ENCODE assay signal across 21 cellular contexts in genomic region chr7:56447864-56448693, GRCh38.
A peak's percentile ranks its signal among the peaks of the same experiment; 100 is the strongest.
DNase-seq lines count a peak whose midpoint lies in the region; ATAC-seq, FAIRE-seq and TF ChIP-seq lines count a peak whose summit lies in the region.
"Had no signal": no experiment of that assay in that cellular context is flagged by ENCODE, and none has a peak within 500 bp of the region (broad histone marks: within the 10 kb centered on the region; RNA-seq: fewer than 3 reads in every experiment).

No MANE protein-coding gene starts in this region.

- no peak for TF ChIP-seq RAD21 in K562 (CRISPR knock-in tag; conservative IDR thresholded peaks at IDR 0.05 in 1 of 2, IDR thresholded peaks at IDR 0.05 in 1 of 2)

- no peaks in the 10 kb centered on the region for H3K9me3 ChIP-seq in K562 (replicated peaks; ENCODE audit: control insufficient read depth, insufficient read depth, low read depth, low read length)
- H3K9me3 ChIP-seq: prostate gland had no signal

- no peak for TF ChIP-seq EP300 in K562 (IDR thresholded peaks at IDR 0.05; ENCODE audit: low read length)

- no peak overlapping the region for H3K9ac ChIP-seq in K562 (ENCODE audit: insufficient read depth in 1 of 2, low read depth in 2 of 2, low read length in 2 of 2)

- no peak overlapping the region for H3K4me2 ChIP-seq in K562 (ENCODE audit: insufficient read depth, low read length)

- BruUV-seq in K562 (replicated peaks; lab: Mats Ljungman, UMichigan), result no TSS peak

- no peak for TF ChIP-seq POLR2A in K562 (conservative IDR thresholded peaks at IDR 0.05)
- no peak for TF ChIP-seq POLR2A in GM12891 (IDR thresholded peaks at IDR 0.05; ENCODE audit: low read depth, low read length)

- CTCF ChIA-PET in K562 (lab: Yijun Ruan, JAX; ENCODE audit: low intra/inter-chr PET ratio), result no interaction called here

- no peak overlapping the region for H3K4me3 ChIP-seq in K562
- H3K4me3 ChIP-seq: prostate gland, upper lobe of right lung had no signal

- FAIRE-seq in K562 (lab: Jason Lieb, UNC) (no peak), GM12891 (lab: Jason Lieb, UNC) (no peak)

- no peak for TF ChIP-seq CTCF in K562 (IDR thresholded peaks at IDR 0.05 in 2 of 3, conservative IDR thresholded peaks at IDR 0.05 in 1 of 3; ENCODE audit: insufficient read depth in 2 of 3, low read depth in 1 of 3, low read length in 3 of 3)

- H3K27me3 ChIP-seq in K562 (ENCODE audit: control insufficient read depth in 2 of 2, insufficient read depth in 2 of 2, low read length in 2 of 2), result no peaks in the 10 kb centered on the region
- H3K27me3 ChIP-seq: breast epithelium, upper lobe of right lung had no signal

- in situ Hi-C loops in K562 (cut with MboI), result no loop called here

- WGBS in K562 (ENCODE audit: insufficient coverage, low coverage, missing lambda C conversion rate), result under 1% methylated on average over 38 of the region's 44 CpGs

- no peaks in the 10 kb centered on the region for H3K9me1 ChIP-seq in K562 (ENCODE audit: control insufficient read depth, insufficient read depth, low read length)

- H3K27ac ChIP-seq in K562 (ENCODE audit: extremely low read depth, low read depth, low read length), result no peak overlapping the region
- H3K27ac ChIP-seq: breast epithelium, dorsolateral prefrontal cortex, prostate gland, upper lobe of right lung had no signal

- no peaks in the 10 kb centered on the region for H4K20me1 ChIP-seq in K562 (replicated peaks; ENCODE audit: control insufficient read depth, insufficient read depth, low read length)

- H2AFZ ChIP-seq in K562 (ENCODE audit: low read depth, low read length), result no peak overlapping the region

- DNase-seq in NCI-H146 (lab: John Stamatoyannopoulos, UW) (peak; percentile 10), NCI-H146 treated with DMSO at 0.1 percent for 48 hours (lab: John Stamatoyannopoulos, UW; ENCODE audit: unreplicated experiment) (no peak), HT1080 (ENCODE audit: low read depth) (peak; percentile 1), K562 (ENCODE audit: extremely low read depth in 1 of 4, low spot score in 3 of 4) (peak; percentile 11 to 38 (median 19)), sciatic nerve (ENCODE audit: low spot score) (peak; percentile 59), retina (no peak), GM12891 (ENCODE audit: insufficient read length, low spot score) (no peak)
- DNase-seq: activated B cell treated with CpG ODN at 0.5 μM for 24 hours; activated naive CD8-positive, alpha-beta T cell treated with anti-CD3 and anti-CD28 coated beads, Interleukin-2, amount 50 U/mL, for 24 hours; immature natural killer cell; mammary epithelial cell; MM.1S; NCI-H2029; upper lobe of right lung had no signal

- H3K4me1 ChIP-seq in K562 (replicated peaks in 1 of 2; ENCODE audit: control insufficient read depth in 2 of 2, insufficient read depth in 2 of 2, low read length in 2 of 2), result no peaks in the 10 kb centered on the region
- H3K4me1 ChIP-seq: breast epithelium, prostate gland, upper lobe of right lung had no signal

- POLR2A ChIA-PET in K562 (lab: Yijun Ruan, JAX), result no interaction called here

- ATAC-seq in K562, result 0 out of 3 replicates have a peak, but pooled peaks have one; percentile 39
- peak; percentile 74 for ATAC-seq in sciatic nerve
- no peak for ATAC-seq in GM18520 (IDR thresholded peaks at IDR 0.05; ENCODE audit: unreplicated experiment)
- ATAC-seq: activated naive CD8-positive, alpha-beta T cell treated with anti-CD3 and anti-CD28 coated beads, Interleukin-2, amount 50 U/mL, for 24 hours; natural killer cell treated with Interleukin-12 subunit alpha and Interleukin-12 subunit beta and Interleukin-15 and Interleukin-18, amount 100 ng/mL, for 72 hours; Panc1; stimulated activated memory B cell treated with anti-CD40 and anti-IgM and Interleukin-4, amounts not matched to agents 10 μg/mL and 1 μg/mL and 100 μg/mL, for 72 hours; upper lobe of right lung had no signal

- intact Hi-C loops in K562 (cut with micrococcal nuclease), result no loop called here
- intact Hi-C loops in sciatic nerve (cut with DNase I), result no loop called here

- H3K36me3 ChIP-seq in K562 (ENCODE audit: control insufficient read depth, insufficient read depth, low read length), result no peaks in the 10 kb centered on the region
- H3K36me3 ChIP-seq: breast epithelium, prostate gland, upper lobe of right lung had no signal

- no peaks in the 10 kb centered on the region for H3K79me2 ChIP-seq in K562 (ENCODE audit: control insufficient read depth, insufficient read depth, low read length)

TF ChIP-seq in K562, 482 proteins besides CTCF, POLR2A, EP300 and RAD21 (continues in another document):
- TF ChIP-seq NFRKB (IDR thresholded peaks at IDR 0.05; ENCODE audit: low read depth), result no peak
- no peak for TF ChIP-seq TSHZ1 (CRISPR knock-in tag; IDR thresholded peaks at IDR 0.05)
- peak; percentile 54 for TF ChIP-seq PKNOX1 (IDR thresholded peaks at IDR 0.05)
- TF ChIP-seq NFYB (IDR thresholded peaks at IDR 0.05; ENCODE audit: extremely low read depth, insufficient read length), result peak; percentile 20

TF ChIP-seq in GM12891, 5 proteins besides CTCF, POLR2A, EP300 and RAD21:
- TF ChIP-seq TAF1 (IDR thresholded peaks at IDR 0.05; ENCODE audit: low read depth, low read length), result no peak
- TF ChIP-seq PAX5 (IDR thresholded peaks at IDR 0.05; ENCODE audit: insufficient read depth, low read length, severe bottlenecking), result no peak
- TF ChIP-seq POU2F2 (IDR thresholded peaks at IDR 0.05; ENCODE audit: low read depth, low read length), result no peak
- TF ChIP-seq SPI1 (IDR thresholded peaks at IDR 0.05; ENCODE audit: low read depth, low read length), result no peak
- TF ChIP-seq POLR2AphosphoS5 (IDR thresholded peaks at IDR 0.05; ENCODE audit: low read depth, low read length), result no peak
TF ChIP-seq in GM12891: peak in this region for 0.

Comparison
In these comparisons a context has a peak if more than half of its experiments do, and no peak if none do; other contexts are left out.
1. DNase-seq: peak in NCI-H146 (single experiment), HT1080 (single experiment), K562 (4 of 4) and sciatic nerve (single experiment); none in NCI-H146 treated with DMSO at 0.1 percent for 48 hours (single experiment), retina (single experiment) and GM12891 (single experiment).